ENCODE assay signal across 1 cellular context in the genomic region with DNA sequence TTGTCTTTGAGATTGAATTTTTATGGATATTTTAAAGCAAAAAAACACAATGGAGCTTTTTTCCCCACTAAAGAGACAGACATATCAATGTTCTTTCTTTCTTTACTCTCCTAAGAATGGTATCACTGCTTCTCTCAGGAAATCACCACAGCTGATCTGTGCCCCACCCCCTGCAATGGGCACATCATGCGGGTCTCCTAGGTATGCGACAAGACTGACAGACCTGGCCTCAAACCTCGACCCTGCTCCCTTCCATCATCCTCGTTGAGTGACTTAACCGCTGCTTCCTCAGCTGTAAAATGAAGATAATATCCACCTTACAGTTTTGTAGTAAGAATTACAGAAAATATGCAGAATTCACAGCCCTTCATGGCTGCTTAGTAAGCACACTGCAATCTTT.
TF ChIP-seq lines count a peak whose summit lies in the region.

No MANE protein-coding gene starts in this region.

TF ChIP-seq in GM12878, 131 proteins besides CTCF, POLR2A, EP300 and RAD21 (continued from another document):
- TF ChIP-seq SIN3A (IDR thresholded peaks at IDR 0.05; ENCODE audit: low read depth, low read length) (no peak), RAD51 (IDR thresholded peaks at IDR 0.05) (no peak), SP1 (IDR thresholded peaks at IDR 0.05; ENCODE audit: low read depth, low read length) (no peak), SPI1 (IDR thresholded peaks at IDR 0.05; ENCODE audit: borderline replicate concordance, insufficient read depth, low read depth, low read length) (no peak)
